11 cellular contexts compared by ENCODE assay signal in genomic region chr5:176676361-176676824, GRCh38. TPM values are rescaled to one million over a fixed set of nuclear protein-coding genes. Genes with fewer than 3 reads are reported as not detected.
DNase-seq lines count a peak whose midpoint lies in the region; ATAC-seq and TF ChIP-seq lines count a peak whose summit lies in the region.
"Had no signal": no experiment of that assay in that cellular context is flagged by ENCODE, and none has a peak within 500 bp of the region (broad histone marks: within the 10 kb centered on the region; RNA-seq: fewer than 3 reads in every experiment).

No MANE protein-coding gene starts in this region.

- no peak for TF ChIP-seq CTCF in GM12865 (IDR thresholded peaks at IDR 0.05; ENCODE audit: insufficient read depth, low read depth, low read length, missing control alignments)
- TF ChIP-seq CTCF in WTC11 (IDR thresholded peaks at IDR 0.05), result no peak

- H3K27ac Mint-ChIP-seq in activated T-cell treated with anti-CD3 and anti-CD28 coated beads, Interleukin-2, amount 50 U/mL, for 24 hours, result no peak overlapping the region
- no peak overlapping the region for H3K27ac Mint-ChIP-seq in WTC11

- peak; percentile 84 for DNase-seq in GM12865 (ENCODE audit: low read depth)
- DNase-seq in MG63, result peak; percentile 61
- peak; percentile 66 for DNase-seq in left ventricle myocardium superior
- DNase-seq in activated T-cell treated with anti-CD3 and anti-CD28 coated beads, Interleukin-2, amount 50 U/mL, for 24 hours, result no peak
- DNase-seq in ACHN, result no peak
- no peak for DNase-seq in COR-L47 (lab: John Stamatoyannopoulos, UW)
- DNase-seq in WTC11 (ENCODE audit: low spot score), result no peak
- DNase-seq: activated CD8-positive, alpha-beta memory T cell treated with anti-CD3 and anti-CD28 coated beads, Interleukin-2, amount 50 U/mL, for 4 hours had no signal

- H3K4me3 ChIP-seq in GM12865 (ENCODE audit: low read depth, low read length), result no peak overlapping the region
- H3K4me3 ChIP-seq in MG63, result no peak overlapping the region

- in situ Hi-C loops in ACHN (cut with HindIII; ENCODE audit: low pct_ligation_motif_present, low pct_unique_long_range_greater_than_20kb, low sequenced_read_pairs), result no loop called here

- intact Hi-C loops in left ventricle myocardium superior (cut with micrococcal nuclease), result no loop called here

- H3K36me3 Mint-ChIP-seq in activated T-cell treated with anti-CD3 and anti-CD28 coated beads, Interleukin-2, amount 50 U/mL, for 24 hours (ENCODE audit: low read depth), result no peaks in the 10 kb centered on the region
- no peaks in the 10 kb centered on the region for H3K36me3 Mint-ChIP-seq in WTC11

- peaks cover 55% of the 10 kb centered on the region for H3K27me3 Mint-ChIP-seq in activated T-cell treated with anti-CD3 and anti-CD28 coated beads, Interleukin-2, amount 50 U/mL, for 24 hours
- peaks cover 8% of the 10 kb centered on the region for H3K27me3 Mint-ChIP-seq in WTC11 (ENCODE audit: low read depth)

- no peaks in the 10 kb centered on the region for H3K9me3 ChIP-seq in MG63
- H3K9me3 ChIP-seq: neutrophil had no signal

- CTCF ChIA-PET in WTC11 (lab: Charles Lee), result interaction anchor here (0.7 to 5.4 kb wide), 9 partner anchors 9 to 118 kb away, joined by 3 to 60 read pairs (median 5); no protein-coding TSS in a partner anchor

- H3K4me3 Mint-ChIP-seq in activated T-cell treated with anti-CD3 and anti-CD28 coated beads, Interleukin-2, amount 50 U/mL, for 24 hours, result no peak overlapping the region
- H3K4me3 Mint-ChIP-seq in WTC11, result no peak overlapping the region

- H3K4me1 Mint-ChIP-seq in activated T-cell treated with anti-CD3 and anti-CD28 coated beads, Interleukin-2, amount 50 U/mL, for 24 hours (ENCODE audit: low read depth), result no peaks in the 10 kb centered on the region
- peaks cover 33% of the 10 kb centered on the region for H3K4me1 Mint-ChIP-seq in WTC11

- H3K36me3 ChIP-seq in MG63, result no peaks in the 10 kb centered on the region
- H3K36me3 ChIP-seq: neutrophil had no signal

- ATAC-seq in GM21619 (IDR thresholded peaks at IDR 0.05; ENCODE audit: unreplicated experiment) (peak; percentile 82), left ventricle myocardium superior (peak; percentile 61), WTC11 (no peak)

- POLR2A ChIA-PET in WTC11 (lab: Charles Lee), result interaction anchor here (1.0 kb wide), 1 partner anchor 16 kb away, joined by 3 read pairs; no protein-coding TSS in a partner anchor

- H3K9me3 Mint-ChIP-seq in activated T-cell treated with anti-CD3 and anti-CD28 coated beads, Interleukin-2, amount 50 U/mL, for 24 hours, result no peaks in the 10 kb centered on the region
- H3K9me3 Mint-ChIP-seq in WTC11, result no peaks in the 10 kb centered on the region

- H3K27me3 ChIP-seq in MG63, result no peaks in the 10 kb centered on the region; the same call in 1 of the 2 replicates

TF ChIP-seq in WTC11, 78 proteins besides CTCF, POLR2A, EP300 and RAD21 (continues in another document):
- TF ChIP-seq E2F4 (CRISPR knock-in tag; IDR thresholded peaks at IDR 0.05; ENCODE audit: borderline replicate concordance, low read depth), result no peak
- no peak for TF ChIP-seq FOXP1 (CRISPR knock-in tag; IDR thresholded peaks at IDR 0.05; ENCODE audit: borderline replicate concordance)
- TF ChIP-seq ZNF317 (CRISPR knock-in tag; IDR thresholded peaks at IDR 0.05; ENCODE audit: borderline replicate concordance, low read depth), result no peak
- TF ChIP-seq NFE2L1 (CRISPR knock-in tag; IDR thresholded peaks at IDR 0.05), result no peak
- no peak for TF ChIP-seq PRDM15 (CRISPR knock-in tag; IDR thresholded peaks at IDR 0.05)
- no peak for TF ChIP-seq ZNF281 (CRISPR knock-in tag; IDR thresholded peaks at IDR 0.05)

RNA-seq across cellular contexts. Expression of gene TSPAN17, which starts 29.1 kb away (rescaled TPM):
- total RNA-seq in MG63 (2014; rRNA removed; shearing (Covaris generic); ENCODE audit: low replicate concordance), result 117 and 120 TPM in 2 replicates
- total RNA-seq in left ventricle myocardium superior, result 31.7 TPM
- total RNA-seq in WTC11 (2021), result 45.7 to 47.8 TPM (median 46.1 TPM) in 3 replicates

RNA-seq across cellular contexts. Expression of gene EIF4E1B, which starts 45.9 kb away (rescaled TPM):
- not detected in 2 replicates for total RNA-seq in MG63 (2014; rRNA removed; shearing (Covaris generic); ENCODE audit: low replicate concordance)
- total RNA-seq in left ventricle myocardium superior, result not detected
- total RNA-seq in WTC11 (2021), result 0.74 to 1.3 TPM (median 1.1 TPM) in 3 replicates
- total RNA-seq: epithelial cell of proximal tubule had no signal

RNA-seq across cellular contexts. Expression of gene SNCB, which starts 46.1 kb away (rescaled TPM):
- total RNA-seq in MG63 (2014; rRNA removed; shearing (Covaris generic); ENCODE audit: low replicate concordance), result not detected in 2 replicates
- not detected for total RNA-seq in left ventricle myocardium superior
- 6.8 to 13.4 TPM (median 9.6 TPM) in 3 replicates for total RNA-seq in WTC11 (2021)

Comparison
In these comparisons a context has a peak if more than half of its experiments do, and no peak if none do; other contexts are left out.
1. DNase-seq: peak in GM12865 (single experiment), MG63 (single experiment) and left ventricle myocardium superior (single experiment); none in activated T-cell treated with anti-CD3 and anti-CD28 coated beads, Interleukin-2, amount 50 U/mL, for 24 hours (single experiment), ACHN (single experiment), COR-L47 (single experiment) and WTC11 (single experiment).